In the genomic region with DNA sequence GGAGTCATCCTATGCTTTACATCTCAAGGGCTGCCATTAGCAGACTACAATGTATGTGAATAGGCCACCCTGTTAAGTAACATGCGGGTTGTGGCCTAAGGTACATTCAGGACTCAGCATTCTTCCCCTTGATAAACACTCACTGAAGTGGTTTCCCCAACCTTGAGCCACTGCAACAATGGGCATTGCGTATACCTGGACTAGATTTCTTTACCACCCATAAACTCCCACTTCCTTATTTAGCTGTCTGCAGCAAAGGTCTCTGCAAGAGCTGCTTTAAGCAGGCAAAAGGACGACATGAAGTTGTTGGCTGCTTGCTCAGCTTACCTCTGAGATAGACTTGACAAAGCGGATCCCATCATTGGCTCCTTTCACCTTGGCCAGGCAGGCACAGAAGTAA, we compare ENCODE assay signal across 1 cellular context.
TF ChIP-seq lines count a peak whose summit lies in the region.

No MANE protein-coding gene starts in this region.

TF ChIP-seq in HepG2, 621 proteins besides CTCF, POLR2A, EP300 and RAD21:
- TF ChIP-seq, protein P1, sequence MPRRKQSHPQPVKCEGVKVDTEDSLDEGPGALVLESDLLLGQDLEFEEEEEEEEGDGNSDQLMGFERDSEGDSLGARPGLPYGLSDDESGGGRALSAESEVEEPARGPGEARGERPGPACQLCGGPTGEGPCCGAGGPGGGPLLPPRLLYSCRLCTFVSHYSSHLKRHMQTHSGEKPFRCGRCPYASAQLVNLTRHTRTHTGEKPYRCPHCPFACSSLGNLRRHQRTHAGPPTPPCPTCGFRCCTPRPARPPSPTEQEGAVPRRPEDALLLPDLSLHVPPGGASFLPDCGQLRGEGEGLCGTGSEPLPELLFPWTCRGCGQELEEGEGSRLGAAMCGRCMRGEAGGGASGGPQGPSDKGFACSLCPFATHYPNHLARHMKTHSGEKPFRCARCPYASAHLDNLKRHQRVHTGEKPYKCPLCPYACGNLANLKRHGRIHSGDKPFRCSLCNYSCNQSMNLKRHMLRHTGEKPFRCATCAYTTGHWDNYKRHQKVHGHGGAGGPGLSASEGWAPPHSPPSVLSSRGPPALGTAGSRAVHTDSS (CRISPR knock-in tag; conservative IDR thresholded peaks at IDR 0.05), result no peak
- TF ChIP-seq KDM3A (CRISPR knock-in tag; IDR thresholded peaks at IDR 0.05; ENCODE audit: low read depth) (no peak), ATF7 (IDR thresholded peaks at IDR 0.05) (no peak), ATF7 (CRISPR knock-in tag; IDR thresholded peaks at IDR 0.05) (no peak), MATR3 (CRISPR knock-in tag; IDR thresholded peaks at IDR 0.05) (no peak), ZNF891 (CRISPR knock-in tag; IDR thresholded peaks at IDR 0.05) (no peak), HOXA3 (CRISPR knock-in tag; IDR thresholded peaks at IDR 0.05) (no peak)
